ENCODE assay signal across 1 cellular context in the genomic region with DNA sequence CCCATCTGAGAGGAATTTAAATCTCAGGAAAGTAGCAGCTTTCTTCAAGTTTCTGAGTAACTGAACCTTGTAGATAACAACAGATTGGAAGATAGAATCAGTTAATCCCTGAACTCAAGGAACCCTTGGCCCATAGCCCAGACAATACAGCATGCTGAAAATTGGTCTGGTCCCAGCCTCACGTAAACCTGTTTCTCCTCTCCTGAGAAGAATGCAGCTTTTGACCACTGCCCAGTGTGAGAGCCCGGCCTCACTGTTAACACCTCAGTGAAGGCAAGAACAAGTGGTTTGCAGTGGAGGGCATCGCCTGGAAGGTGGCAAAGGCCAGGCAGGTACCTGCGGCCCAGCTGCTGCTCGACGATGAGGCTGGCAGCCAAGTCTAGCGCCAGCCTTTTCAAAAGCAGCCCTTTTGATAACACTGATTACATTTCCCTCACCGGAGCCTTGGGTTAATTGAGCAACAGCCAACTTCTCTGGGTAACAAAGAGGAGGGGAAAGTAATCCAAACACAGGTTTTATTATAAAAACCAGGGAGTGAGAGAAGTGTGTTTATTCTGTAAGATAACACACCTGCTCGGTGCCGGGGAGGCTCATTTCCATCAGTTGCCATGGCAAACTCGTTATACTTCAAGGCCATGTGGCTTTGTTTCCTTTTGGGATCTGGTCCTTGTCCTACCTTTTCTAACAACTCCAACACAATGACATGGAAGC.
TF ChIP-seq lines count a peak whose summit lies in the region.

No MANE protein-coding gene starts in this region.

TF ChIP-seq in K562, 482 proteins besides CTCF, POLR2A, EP300 and RAD21 (continued from another document and continues in another):
- TF ChIP-seq NELFE (IDR thresholded peaks at IDR 0.05; ENCODE audit: insufficient read depth, insufficient read length) (no peak), ESRRB (CRISPR knock-in tag; IDR thresholded peaks at IDR 0.05; ENCODE audit: borderline replicate concordance) (no peak), SIN3A (IDR thresholded peaks at IDR 0.05; ENCODE audit: borderline replicate concordance in 2 of 2, control insufficient read depth in 1 of 2, low read depth in 2 of 2, low read length in 2 of 2) (no peak), PPARD (CRISPR knock-in tag; IDR thresholded peaks at IDR 0.05) (no peak), HMG20A (CRISPR knock-in tag; conservative IDR thresholded peaks at IDR 0.05) (peak; percentile 77; the same call in 1 of the 2 replicates), NRF1 (conservative IDR thresholded peaks at IDR 0.05 in 1 of 2, IDR thresholded peaks at IDR 0.05 in 1 of 2) (no peak), CBFA2T2 (conservative IDR thresholded peaks at IDR 0.05) (0 out of 2 replicates have a peak, but pooled peaks have one; percentile 35), ZNF398 (CRISPR knock-in tag; IDR thresholded peaks at IDR 0.05) (no peak), NFIX (CRISPR knock-in tag; IDR thresholded peaks at IDR 0.05; ENCODE audit: low read depth) (no peak), GTF2F1 (IDR thresholded peaks at IDR 0.05; ENCODE audit: low read depth, low read length) (no peak), ZNF778 (CRISPR knock-in tag; IDR thresholded peaks at IDR 0.05) (no peak), NCOR1 (IDR thresholded peaks at IDR 0.05) (peak; percentile 9; the same call in 1 of the 2 replicates), ZNF766 (CRISPR knock-in tag; conservative IDR thresholded peaks at IDR 0.05) (0 out of 2 replicates have a peak, but pooled peaks have one; percentile 33), RBM15 (IDR thresholded peaks at IDR 0.05; ENCODE audit: insufficient read depth, low read length) (no peak), SRSF9 (IDR thresholded peaks at IDR 0.05; ENCODE audit: borderline replicate concordance, low read depth, low read length) (no peak), TAL1 (IDR thresholded peaks at IDR 0.05) (peak; percentile 27; the same call in 1 of the 2 replicates), EZH2 (IDR thresholded peaks at IDR 0.05; ENCODE audit: borderline replicate concordance, low read depth, low read length) (no peak), GATAD2B (IDR thresholded peaks at IDR 0.05; ENCODE audit: borderline replicate concordance) (no peak), TARDBP (IDR thresholded peaks at IDR 0.05) (no peak), CHD4 (IDR thresholded peaks at IDR 0.05; ENCODE audit: insufficient read depth, insufficient replicate concordance, low read depth, low read length, poor library complexity, severe bottlenecking) (no peak), ZNF76 (CRISPR knock-in tag; IDR thresholded peaks at IDR 0.05; ENCODE audit: borderline replicate concordance) (no peak), ZNF740 (CRISPR knock-in tag; IDR thresholded peaks at IDR 0.05) (no peak), ZNF740 (tag; IDR thresholded peaks at IDR 0.05) (no peak), HES1 (IDR thresholded peaks at IDR 0.05; ENCODE audit: low read depth) (no peak), CGGBP1 (CRISPR knock-in tag; IDR thresholded peaks at IDR 0.05) (no peak), RAD51 (IDR thresholded peaks at IDR 0.05; ENCODE audit: borderline replicate concordance, low read depth) (no peak), NFIC (IDR thresholded peaks at IDR 0.05) (peak; percentile 72), ERF (CRISPR knock-in tag; IDR thresholded peaks at IDR 0.05) (no peak), CBFA2T3 (IDR thresholded peaks at IDR 0.05) (peak; percentile 64), C11orf30 (IDR thresholded peaks at IDR 0.05; ENCODE audit: low read depth) (no peak), SNRNP70 (optimal IDR thresholded peaks at IDR 0.05; ENCODE audit: low read depth, low read length) (no peak), HDAC1 (IDR thresholded peaks at IDR 0.05) (peak in 1 of 2 experiments; percentile 87; a peak in 1 of 4 replicates), FOXA1 (IDR thresholded peaks at IDR 0.05; ENCODE audit: borderline replicate concordance) (no peak), HDAC2 (IDR thresholded peaks at IDR 0.05) (peak; percentile 91), TEAD2 (tag; IDR thresholded peaks at IDR 0.05) (peak; percentile 50; the same call in 1 of the 2 replicates), ZNF407 (IDR thresholded peaks at IDR 0.05; ENCODE audit: low read depth) (no peak), CCNT2 (IDR thresholded peaks at IDR 0.05; ENCODE audit: borderline replicate concordance, extremely low read depth, insufficient read length, low read depth, low read length) (peak; percentile 18), ARHGAP35 (IDR thresholded peaks at IDR 0.05; ENCODE audit: partially characterized antibody) (no peak), ZNF79 (CRISPR knock-in tag; IDR thresholded peaks at IDR 0.05; ENCODE audit: low read depth) (no peak)
- TF ChIP-seq, protein P1, sequence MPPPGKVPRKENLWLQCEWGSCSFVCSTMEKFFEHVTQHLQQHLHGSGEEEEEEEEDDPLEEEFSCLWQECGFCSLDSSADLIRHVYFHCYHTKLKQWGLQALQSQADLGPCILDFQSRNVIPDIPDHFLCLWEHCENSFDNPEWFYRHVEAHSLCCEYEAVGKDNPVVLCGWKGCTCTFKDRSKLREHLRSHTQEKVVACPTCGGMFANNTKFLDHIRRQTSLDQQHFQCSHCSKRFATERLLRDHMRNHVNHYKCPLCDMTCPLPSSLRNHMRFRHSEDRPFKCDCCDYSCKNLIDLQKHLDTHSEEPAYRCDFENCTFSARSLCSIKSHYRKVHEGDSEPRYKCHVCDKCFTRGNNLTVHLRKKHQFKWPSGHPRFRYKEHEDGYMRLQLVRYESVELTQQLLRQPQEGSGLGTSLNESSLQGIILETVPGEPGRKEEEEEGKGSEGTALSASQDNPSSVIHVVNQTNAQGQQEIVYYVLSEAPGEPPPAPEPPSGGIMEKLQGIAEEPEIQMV (tag; conservative IDR thresholded peaks at IDR 0.05; ENCODE audit: low read depth) = no peak
- TF ChIP-seq, protein P2, sequence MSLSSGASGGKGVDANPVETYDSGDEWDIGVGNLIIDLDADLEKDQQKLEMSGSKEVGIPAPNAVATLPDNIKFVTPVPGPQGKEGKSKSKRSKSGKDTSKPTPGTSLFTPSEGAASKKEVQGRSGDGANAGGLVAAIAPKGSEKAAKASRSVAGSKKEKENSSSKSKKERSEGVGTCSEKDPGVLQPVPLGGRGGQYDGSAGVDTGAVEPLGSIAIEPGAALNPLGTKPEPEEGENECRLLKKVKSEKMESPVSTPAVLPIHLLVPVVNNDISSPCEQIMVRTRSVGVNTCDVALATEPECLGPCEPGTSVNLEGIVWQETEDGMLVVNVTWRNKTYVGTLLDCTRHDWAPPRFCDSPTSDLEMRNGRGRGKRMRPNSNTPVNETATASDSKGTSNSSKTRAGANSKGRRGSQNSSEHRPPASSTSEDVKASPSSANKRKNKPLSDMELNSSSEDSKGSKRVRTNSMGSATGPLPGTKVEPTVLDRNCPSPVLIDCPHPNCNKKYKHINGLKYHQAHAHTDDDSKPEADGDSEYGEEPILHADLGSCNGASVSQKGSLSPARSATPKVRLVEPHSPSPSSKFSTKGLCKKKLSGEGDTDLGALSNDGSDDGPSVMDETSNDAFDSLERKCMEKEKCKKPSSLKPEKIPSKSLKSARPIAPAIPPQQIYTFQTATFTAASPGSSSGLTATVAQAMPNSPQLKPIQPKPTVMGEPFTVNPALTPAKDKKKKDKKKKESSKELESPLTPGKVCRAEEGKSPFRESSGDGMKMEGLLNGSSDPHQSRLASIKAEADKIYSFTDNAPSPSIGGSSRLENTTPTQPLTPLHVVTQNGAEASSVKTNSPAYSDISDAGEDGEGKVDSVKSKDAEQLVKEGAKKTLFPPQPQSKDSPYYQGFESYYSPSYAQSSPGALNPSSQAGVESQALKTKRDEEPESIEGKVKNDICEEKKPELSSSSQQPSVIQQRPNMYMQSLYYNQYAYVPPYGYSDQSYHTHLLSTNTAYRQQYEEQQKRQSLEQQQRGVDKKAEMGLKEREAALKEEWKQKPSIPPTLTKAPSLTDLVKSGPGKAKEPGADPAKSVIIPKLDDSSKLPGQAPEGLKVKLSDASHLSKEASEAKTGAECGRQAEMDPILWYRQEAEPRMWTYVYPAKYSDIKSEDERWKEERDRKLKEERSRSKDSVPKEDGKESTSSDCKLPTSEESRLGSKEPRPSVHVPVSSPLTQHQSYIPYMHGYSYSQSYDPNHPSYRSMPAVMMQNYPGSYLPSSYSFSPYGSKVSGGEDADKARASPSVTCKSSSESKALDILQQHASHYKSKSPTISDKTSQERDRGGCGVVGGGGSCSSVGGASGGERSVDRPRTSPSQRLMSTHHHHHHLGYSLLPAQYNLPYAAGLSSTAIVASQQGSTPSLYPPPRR (CRISPR knock-in tag; IDR thresholded peaks at IDR 0.05; ENCODE audit: borderline replicate concordance) = no peak
